ENCODE assay signal across 14 cellular contexts in the genomic region with DNA sequence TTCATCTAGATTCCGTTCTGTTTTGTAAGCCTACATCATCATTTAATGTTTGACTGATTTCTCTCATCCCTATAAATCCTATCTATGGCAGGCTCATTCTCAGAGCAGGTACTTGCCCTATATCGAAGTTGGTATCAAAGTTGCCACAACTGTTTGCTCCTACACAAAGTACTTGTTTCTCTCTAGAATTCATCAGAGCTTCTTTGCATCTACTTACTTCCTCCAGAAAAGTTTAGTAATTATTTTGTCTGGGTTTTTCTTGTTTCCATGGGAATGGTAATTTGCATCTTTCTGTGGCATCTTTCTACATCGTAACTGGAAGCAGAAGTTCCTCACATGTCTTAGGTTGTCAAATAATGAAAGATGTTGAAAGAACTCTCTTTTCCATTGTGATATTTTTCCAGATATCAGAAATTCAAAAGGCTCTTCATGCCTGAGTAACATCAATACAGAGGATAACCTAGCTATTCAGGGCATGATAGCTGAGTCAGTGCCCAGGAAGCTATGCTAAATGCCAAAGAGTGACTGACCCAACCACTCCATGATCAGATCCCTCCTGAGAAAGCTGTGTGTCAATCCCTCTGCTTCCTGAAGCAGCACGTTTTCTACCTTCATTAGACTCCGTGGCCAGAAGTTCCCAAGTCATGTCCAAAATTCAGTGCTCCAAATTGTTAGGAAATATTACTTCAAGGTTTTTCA.
A peak's percentile ranks its signal among the peaks of the same experiment; 100 is the strongest.
DNase-seq lines count a peak whose midpoint lies in the region; ATAC-seq and TF ChIP-seq lines count a peak whose summit lies in the region.
"Had no signal": no experiment of that assay in that cellular context is flagged by ENCODE, and none has a peak within 500 bp of the region (broad histone marks: within the 10 kb centered on the region; RNA-seq: fewer than 3 reads in every experiment).

No MANE protein-coding gene starts in this region.

- peaks cover 8% of the 10 kb centered on the region in 2 experiments for H3K4me1 Mint-ChIP-seq in H9

- no peaks in the 10 kb centered on the region for H3K9me3 ChIP-seq in H9 (ENCODE audit: control insufficient read depth, low read depth, low read length)

- H3K79me2 ChIP-seq in H9 (ENCODE audit: insufficient read depth, low read length), result no peaks in the 10 kb centered on the region

- H3K4me2 ChIP-seq in H9 (ENCODE audit: insufficient read depth, insufficient read length, low read length), result no peak overlapping the region

- no CpG with 5 or more reads among the region's 5 CpGs for WGBS in H9 (ENCODE audit: extremely low coverage, insufficient read length, low lambda C conversion rate)

- H2BK12ac ChIP-seq in H9 (ENCODE audit: insufficient read length, low read depth, low read length), result no peak overlapping the region

- H4K20me1 ChIP-seq in H9 (ENCODE audit: control insufficient read depth, insufficient read depth, insufficient read length), result no peaks in the 10 kb centered on the region

- H4K5ac ChIP-seq in H9 (ENCODE audit: insufficient read length, low read depth, low read length), result no peak overlapping the region

- no peak overlapping the region for H3K4me3 Mint-ChIP-seq in H9

- DNase-seq in AG10803 (ENCODE audit: low read depth) (peak; percentile 84), HT1080 (ENCODE audit: low read depth) (peak; percentile 90), astrocyte of the spinal cord (ENCODE audit: low read depth, low spot score) (peak; percentile 56), kidney glomerular epithelial cell (lab: John Stamatoyannopoulos, UW) (peak; percentile 90), H9 (no peak), DMS53 (lab: John Stamatoyannopoulos, UW) (no peak)
- no peak for DNase-seq in activated CD4-positive, alpha-beta T cell treated with anti-CD3 and anti-CD28 coated beads, Interleukin-2, amount 50 U/mL, for 48 hours
- DNase-seq: activated CD4-positive, alpha-beta T cell treated with anti-CD3 and anti-CD28 coated beads for 48 hours; C1 segment of cervical spinal cord; KG1; stimulated activated naive CD8-positive, alpha-beta T cell treated with anti-CD3 and anti-CD28 coated beads, Interleukin-15, Interleukin-2, amounts not matched to agents 100 U/mL and 50 U/mL, for 24 hours; T-helper 1 cell had no signal

- no peak overlapping the region for H2BK120ac ChIP-seq in H9 (ENCODE audit: low read depth, low read length, poor library complexity, severe bottlenecking)

- no peaks in the 10 kb centered on the region; the same call in 1 of the 2 replicates for H3K4me1 ChIP-seq in H9 (ENCODE audit: insufficient read depth, low read length)

- in situ Hi-C loops in astrocyte of the spinal cord (cut with HindIII; ENCODE audit: low sequenced_read_pairs), result no loop called here

- no peak overlapping the region for H2BK15ac ChIP-seq in H9 (ENCODE audit: low read depth, low read length)

- TF ChIP-seq CTCF in AG10803 (conservative IDR thresholded peaks at IDR 0.05; ENCODE audit: low read length) (no peak), astrocyte of the spinal cord (IDR thresholded peaks at IDR 0.05; ENCODE audit: low read depth, low read length) (no peak), H9 (conservative IDR thresholded peaks at IDR 0.05) (no peak)

- H2AK5ac ChIP-seq in H9 (ENCODE audit: insufficient read length, low read length), result no peak overlapping the region

- H3K27ac Mint-ChIP-seq in H9, result no peak overlapping the region; a peak in 1 of 7 replicates
- H3K27ac Mint-ChIP-seq: activated T-helper 2 cell treated with anti-CD3 and anti-CD28 coated beads, Interferon-gamma antibody, Interleukin-2, Interleukin-4, amounts not matched to agents 10 μg/mL and 5 μg/mL and 100 μg/mL, durations not matched to agents 14 hours and 24 hours and 36 hours had no signal

- H4K8ac ChIP-seq in H9 (replicated peaks; ENCODE audit: insufficient read length, low read depth, low read length), result no peak overlapping the region

- H3K23me2 ChIP-seq in H9 (ENCODE audit: insufficient read length, low read depth, low read length, poor library complexity, severe bottlenecking), result no peaks in the 10 kb centered on the region

- no peak overlapping the region for H3K4ac ChIP-seq in H9 (ENCODE audit: low read depth, low read length)

- no peak for ATAC-seq in GM21423 (IDR thresholded peaks at IDR 0.05; ENCODE audit: unreplicated experiment)
- ATAC-seq: stimulated activated naive CD8-positive, alpha-beta T cell treated with anti-CD3 and anti-CD28 coated beads, Interleukin-15, Interleukin-2, amounts not matched to agents 100 U/mL and 50 U/mL, for 24 hours had no signal

- H2BK5ac ChIP-seq in H9 (ENCODE audit: insufficient read length, low read length), result no peak overlapping the region

- H3K36me3 Mint-ChIP-seq in H9 (ENCODE audit: insufficient read depth in 1 of 3, low read depth in 3 of 3), result no peaks in the 10 kb centered on the region

- no peak overlapping the region for H3K14ac ChIP-seq in H9 (ENCODE audit: insufficient read depth, low read length)

- H3K79me1 ChIP-seq in H9 (ENCODE audit: insufficient read depth, low read depth, low read length, poor library complexity, severe bottlenecking), result no peaks in the 10 kb centered on the region

- no peak overlapping the region for H3K23ac ChIP-seq in H9 (ENCODE audit: insufficient read length, low read depth, low read length)

- H2BK20ac ChIP-seq in H9 (ENCODE audit: low read depth, low read length, poor library complexity, severe bottlenecking), result no peak overlapping the region

- H3K4me3 ChIP-seq in AG10803 (ENCODE audit: low read length) (no peak overlapping the region), astrocyte of the spinal cord (ENCODE audit: low read depth, low read length) (no peak overlapping the region)

- no peak overlapping the region for H3K9ac ChIP-seq in H9 (ENCODE audit: extremely low read depth, insufficient read length, low read length)

- H3K27ac ChIP-seq in H9 (ENCODE audit: insufficient read length, low read depth, low read length), result no peak overlapping the region

- no peaks in the 10 kb centered on the region for H3K27me3 Mint-ChIP-seq in H9 (ENCODE audit: low read depth)

- no peak overlapping the region for H3K18ac ChIP-seq in H9 (ENCODE audit: insufficient read length, low read depth, low read length)

- no peak overlapping the region for H3K56ac ChIP-seq in H9 (ENCODE audit: insufficient read length, low read depth, low read length)

- no peak overlapping the region for H3T11ph ChIP-seq in H9 (ENCODE audit: low read length)

- no peak overlapping the region for H4K91ac ChIP-seq in H9 (ENCODE audit: insufficient read length, low read depth, low read length)

- H2AFZ ChIP-seq in H9 (ENCODE audit: low read length), result no peak overlapping the region

- no peaks in the 10 kb centered on the region for H3K9me3 Mint-ChIP-seq in H9
- H3K9me3 Mint-ChIP-seq: activated T-helper 2 cell treated with anti-CD3 and anti-CD28 coated beads, Interferon-gamma antibody, Interleukin-2, Interleukin-4, amounts not matched to agents 10 μg/mL and 5 μg/mL and 100 μg/mL, durations not matched to agents 14 hours and 24 hours and 36 hours had no signal

- no peaks in the 10 kb centered on the region for H3K27me3 ChIP-seq in H9 (ENCODE audit: insufficient read depth, low read length)

Comparison
In these comparisons a context has a peak if more than half of its experiments do, and no peak if none do; other contexts are left out.
1. DNase-seq: peak in AG10803 (single experiment), HT1080 (single experiment), astrocyte of the spinal cord (single experiment) and kidney glomerular epithelial cell (single experiment); none in H9 (single experiment), DMS53 (single experiment) and activated CD4-positive, alpha-beta T cell treated with anti-CD3 and anti-CD28 coated beads, Interleukin-2, amount 50 U/mL, for 48 hours (0 of 2).